10 cellular contexts compared by ENCODE assay signal in the genomic region with DNA sequence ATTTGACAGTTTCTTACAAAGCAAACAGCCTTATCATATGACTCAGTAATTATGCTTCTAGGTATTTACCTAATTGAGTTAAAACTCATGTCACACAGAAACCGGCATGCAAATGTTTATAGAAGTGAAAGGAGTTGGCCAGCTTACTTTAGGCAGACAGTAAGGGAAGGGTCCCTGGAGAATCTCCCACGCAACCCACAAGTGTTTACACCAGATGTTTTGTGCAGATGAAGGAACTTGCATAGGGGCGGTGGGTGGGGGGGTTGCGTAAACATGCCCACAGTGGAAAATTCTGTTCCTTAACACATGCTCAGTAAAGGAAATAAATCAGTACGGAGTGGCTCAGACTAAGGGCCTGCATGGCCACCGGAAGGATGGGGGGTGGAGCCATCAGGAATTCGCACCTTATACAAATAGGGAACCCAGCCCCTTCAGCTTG.
DNase-seq lines count a peak whose midpoint lies in the region; ATAC-seq, FAIRE-seq and TF ChIP-seq lines count a peak whose summit lies in the region.
"Had no signal": no experiment of that assay in that cellular context is flagged by ENCODE, and none has a peak within 500 bp of the region (broad histone marks: within the 10 kb centered on the region; RNA-seq: fewer than 3 reads in every experiment).

No MANE protein-coding gene starts in this region.

- 1% methylated on average over 7 of the region's 7 CpGs for WGBS in GM12878 (ENCODE audit: insufficient coverage, insufficient replicate concordance, low lambda C conversion rate, missing lambda C conversion rate)

- intact Hi-C loops in GM12878 (cut with micrococcal nuclease; ENCODE audit: unreplicated experiment): loop anchor here (1.0 kb wide), 1 partner anchor 84 kb away; no protein-coding TSS in a partner anchor

- TF ChIP-seq RAD21 in GM12878 (IDR thresholded peaks at IDR 0.05; ENCODE audit: insufficient read depth, low read depth, low read length): no peak

- in situ Hi-C loops in GM12878 (cut with MboI): no loop called here

- H3K27ac ChIP-seq in GM12878 (ENCODE audit: control insufficient read depth, insufficient read depth): no peak overlapping the region

- no peak overlapping the region for H3K9ac ChIP-seq in GM12878 (ENCODE audit: control insufficient read depth, insufficient read depth, low read length)

- H3K27me3 ChIP-seq in GM12878 (replicated peaks in 1 of 2; ENCODE audit: control insufficient read depth in 2 of 2, insufficient read depth in 2 of 2, low read length in 1 of 2): no peaks in the 10 kb centered on the region

- POLR2A ChIA-PET in GM12878 (lab: Charles Lee): no interaction called here

- RAD21 ChIA-PET in GM12878 (lab: Charles Lee; ENCODE audit: unreplicated experiment): interaction anchor here (0.7 to 1.8 kb wide), 3 partner anchors 84 to 133 kb away, joined by 3 to 5 read pairs (median 3); no protein-coding TSS in a partner anchor

- no peaks in the 10 kb centered on the region for H3K4me1 ChIP-seq in GM12878 (ENCODE audit: control insufficient read depth, insufficient read depth, low read length)

- no peaks in the 10 kb centered on the region for H3K9me3 ChIP-seq in GM12878 (replicated peaks; ENCODE audit: control insufficient read depth, insufficient read depth, low read length)

- 0 out of 2 replicates have a peak overlapping the region, but pooled peaks have one; percentile 1 for H3K4me2 ChIP-seq in GM12878 (ENCODE audit: control insufficient read depth, insufficient read depth)

- FAIRE-seq in GM12878 (lab: Jason Lieb, UNC): peak; percentile 35

- TF ChIP-seq CTCF in GM10266 (IDR thresholded peaks at IDR 0.05; ENCODE audit: control insufficient read depth, insufficient read depth, low read depth, missing control alignments): no peak
- TF ChIP-seq CTCF in GM12878 (IDR thresholded peaks at IDR 0.05 in 2 of 3, conservative IDR thresholded peaks at IDR 0.05 in 1 of 3; ENCODE audit: control insufficient read depth in 2 of 3, extremely low read depth in 1 of 3, insufficient read depth in 1 of 3, low read depth in 3 of 3, low read length in 3 of 3): no peak

- H2AFZ ChIP-seq in GM12878 (ENCODE audit: control insufficient read depth, low read depth, low read length): no peak overlapping the region

- BruUV-seq in GM12878 (replicated peaks; lab: Mats Ljungman, UMichigan): no TSS peak

- TF ChIP-seq POLR2A in GM12878 (IDR thresholded peaks at IDR 0.05; ENCODE audit: low read depth, low read length): no peak

- CTCF ChIA-PET in GM12878 (lab: Yijun Ruan, JAX): interaction anchor here (0.8 kb wide), 1 partner anchor 160 kb away, joined by 3 read pairs; no protein-coding TSS in a partner anchor

- peak; percentile 9 for DNase-seq in GM10266 (ENCODE audit: extremely low spot score)
- peak; percentile 62 for DNase-seq in GM12878 (ENCODE audit: low read depth, low spot score)
- DNase-seq in activated naive CD4-positive, alpha-beta T cell (lab: John Stamatoyannopoulos, UW): no peak
- no peak for DNase-seq in SW480 (ENCODE audit: low spot score)
- no peak for DNase-seq in kidney tubule cell (ENCODE audit: low spot score)
- DNase-seq: mesendoderm; stimulated activated CD4-positive, alpha-beta T cell treated with anti-CD3 and anti-CD28 coated beads, Interleukin-2, amount 100 ng/mL, for 24 hours had no signal

- no peaks in the 10 kb centered on the region for H3K36me3 ChIP-seq in GM12878 (ENCODE audit: control insufficient read depth in 2 of 2, insufficient read depth in 2 of 2, low read length in 1 of 2)

- peak; percentile 53 for ATAC-seq in GM21423 (IDR thresholded peaks at IDR 0.05; ENCODE audit: unreplicated experiment)
- peak; percentile 80 for ATAC-seq in HG03280 (IDR thresholded peaks at IDR 0.05; ENCODE audit: unreplicated experiment)
- peak; percentile 95 for ATAC-seq in GM12878
- no peak for ATAC-seq in GM21737 (IDR thresholded peaks at IDR 0.05; ENCODE audit: unreplicated experiment)

- peak; percentile 88 to 97 for TF ChIP-seq EP300 in GM12878 (IDR thresholded peaks at IDR 0.05; ENCODE audit: borderline replicate concordance in 1 of 2, control insufficient read depth in 1 of 2, low read depth in 2 of 2, low read length in 2 of 2)

- SMC1A ChIA-PET in GM12878 (lab: Charles Lee; ENCODE audit: uncharacterized antibody, unreplicated experiment): interaction anchor here (1.3 kb wide), 1 partner anchor 84 kb away, joined by 3 read pairs; no protein-coding TSS in a partner anchor

- H4K20me1 ChIP-seq in GM12878 (ENCODE audit: control insufficient read depth, insufficient read depth): no peaks in the 10 kb centered on the region

- 0 out of 2 replicates have a peak overlapping the region, but pooled peaks have one; percentile 17 for H3K4me3 ChIP-seq in GM12878

- H3K79me2 ChIP-seq in GM12878 (ENCODE audit: control insufficient read depth, insufficient read depth, low read length): no peaks in the 10 kb centered on the region

TF ChIP-seq in GM12878, 131 proteins besides CTCF, POLR2A, EP300 and RAD21 (continues in another document):
- TF ChIP-seq, protein P1, sequence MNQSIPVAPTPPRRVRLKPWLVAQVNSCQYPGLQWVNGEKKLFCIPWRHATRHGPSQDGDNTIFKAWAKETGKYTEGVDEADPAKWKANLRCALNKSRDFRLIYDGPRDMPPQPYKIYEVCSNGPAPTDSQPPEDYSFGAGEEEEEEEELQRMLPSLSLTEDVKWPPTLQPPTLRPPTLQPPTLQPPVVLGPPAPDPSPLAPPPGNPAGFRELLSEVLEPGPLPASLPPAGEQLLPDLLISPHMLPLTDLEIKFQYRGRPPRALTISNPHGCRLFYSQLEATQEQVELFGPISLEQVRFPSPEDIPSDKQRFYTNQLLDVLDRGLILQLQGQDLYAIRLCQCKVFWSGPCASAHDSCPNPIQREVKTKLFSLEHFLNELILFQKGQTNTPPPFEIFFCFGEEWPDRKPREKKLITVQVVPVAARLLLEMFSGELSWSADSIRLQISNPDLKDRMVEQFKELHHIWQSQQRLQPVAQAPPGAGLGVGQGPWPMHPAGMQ (IDR thresholded peaks at IDR 0.05; ENCODE audit: borderline replicate concordance): no peak
- TF ChIP-seq PAX5 (IDR thresholded peaks at IDR 0.05; ENCODE audit: borderline replicate concordance, low read depth, low read length): peak; percentile 83
- no peak for TF ChIP-seq HDAC2 (IDR thresholded peaks at IDR 0.05)
- TF ChIP-seq JUNB (IDR thresholded peaks at IDR 0.05): no peak
- TF ChIP-seq ZNF622 (IDR thresholded peaks at IDR 0.05): no peak
- TF ChIP-seq KDM1A (IDR thresholded peaks at IDR 0.05; ENCODE audit: borderline replicate concordance): no peak
- no peak for TF ChIP-seq CBX5 (IDR thresholded peaks at IDR 0.05; ENCODE audit: low read depth)
- no peak for TF ChIP-seq PAX8 (IDR thresholded peaks at IDR 0.05)
- TF ChIP-seq CHD2 (IDR thresholded peaks at IDR 0.05; ENCODE audit: borderline replicate concordance, low read depth, low read length): peak; percentile 85
- TF ChIP-seq E2F4 (IDR thresholded peaks at IDR 0.05; ENCODE audit: low read depth, low read length): no peak
- no peak for TF ChIP-seq CREM (IDR thresholded peaks at IDR 0.05; ENCODE audit: low read depth)
- no peak for TF ChIP-seq ZNF384 (IDR thresholded peaks at IDR 0.05; ENCODE audit: borderline replicate concordance, low read depth, low read length)
- TF ChIP-seq RAD51 (IDR thresholded peaks at IDR 0.05): peak; percentile 67; the same call in 1 of the 2 replicates
- peak; percentile 79; the same call in 1 of the 2 replicates for TF ChIP-seq ZNF217 (IDR thresholded peaks at IDR 0.05)
- no peak for TF ChIP-seq YBX1 (IDR thresholded peaks at IDR 0.05)
- peak; percentile 77; the same call in 1 of the 2 replicates for TF ChIP-seq BMI1 (IDR thresholded peaks at IDR 0.05; ENCODE audit: borderline replicate concordance)
- TF ChIP-seq BCLAF1 (IDR thresholded peaks at IDR 0.05): no peak
- no peak for TF ChIP-seq POLR2AphosphoS2 (IDR thresholded peaks at IDR 0.05; ENCODE audit: low read depth, low read length)
- no peak for TF ChIP-seq RB1 (IDR thresholded peaks at IDR 0.05; ENCODE audit: borderline replicate concordance)

Comparison
In these comparisons a context has a peak if more than half of its experiments do, and no peak if none do; other contexts are left out.
1. DNase-seq: peak in GM10266 (single experiment) and GM12878 (single experiment); none in activated naive CD4-positive, alpha-beta T cell (0 of 4), SW480 (single experiment) and kidney tubule cell (single experiment).